14 cellular contexts compared by ENCODE assay signal in genomic region chr19:6476896-6477431, GRCh38. TPM values are rescaled to one million over a fixed set of nuclear protein-coding genes. Genes with fewer than 3 reads are reported as not detected.
DNase-seq lines count a peak whose midpoint lies in the region; ATAC-seq and TF ChIP-seq lines count a peak whose summit lies in the region.
"Had no signal": no experiment of that assay in that cellular context is flagged by ENCODE, and none has a peak within 500 bp of the region (broad histone marks: within the 10 kb centered on the region; RNA-seq: fewer than 3 reads in every experiment).

No MANE protein-coding gene starts in this region.

- no peak for ATAC-seq in activated CD4-positive, alpha-beta T cell treated with anti-CD3 and anti-CD28 coated beads for 36 hours

- peaks cover 46% of the 10 kb centered on the region for H3K27me3 Mint-ChIP-seq in brain
- H3K27me3 Mint-ChIP-seq in activated CD4-positive, alpha-beta T cell treated with anti-CD3 and anti-CD28 coated beads for 36 hours = no peaks in the 10 kb centered on the region
- H3K27me3 Mint-ChIP-seq: memory B cell had no signal

- no peak overlapping the region for H3K27ac Mint-ChIP-seq in brain
- H3K27ac Mint-ChIP-seq in activated CD4-positive, alpha-beta T cell treated with anti-CD3 and anti-CD28 coated beads for 36 hours = no peak overlapping the region
- H3K27ac Mint-ChIP-seq: memory B cell had no signal

- peak overlapping the region; percentile 64; the same call in 1 of the 2 replicates for H3K9ac ChIP-seq in ES-I3 (ENCODE audit: low read depth, low read length)

- H3K4me1 Mint-ChIP-seq in brain = peaks cover 5% of the 10 kb centered on the region
- H3K4me1 Mint-ChIP-seq in activated CD4-positive, alpha-beta T cell treated with anti-CD3 and anti-CD28 coated beads for 36 hours = peaks cover 17% of the 10 kb centered on the region

- no peaks in the 10 kb centered on the region for H4K20me1 ChIP-seq in osteoblast (ENCODE audit: insufficient read depth, low read length)

- H3K36me3 ChIP-seq in ES-I3 (ENCODE audit: insufficient read depth, low read length) = no peaks in the 10 kb centered on the region
- no peaks in the 10 kb centered on the region for H3K36me3 ChIP-seq in osteoblast (ENCODE audit: insufficient read depth, low read length)
- H3K36me3 ChIP-seq in WERI-Rb-1 = no peaks in the 10 kb centered on the region

- H3K4me1 ChIP-seq in ES-I3 (ENCODE audit: insufficient read depth, low read length) = peaks cover 8% of the 10 kb centered on the region; the same call in 1 of the 2 replicates
- H3K4me1 ChIP-seq in osteoblast (ENCODE audit: insufficient read depth, low read length) = no peaks in the 10 kb centered on the region

- no peaks in the 10 kb centered on the region for H3K79me2 ChIP-seq in osteoblast (ENCODE audit: insufficient read depth, low read length)

- H3K4me2 ChIP-seq in osteoblast (ENCODE audit: insufficient read depth, low read length) = peak overlapping the region; percentile 28

- H3K27ac ChIP-seq in osteoblast (ENCODE audit: low read depth, low read length) (no peak overlapping the region), WERI-Rb-1 (no peak overlapping the region)

- peak overlapping the region in 4 of 5 experiments; percentile 30 to 91 (median 87) for H3K4me3 Mint-ChIP-seq in brain
- H3K4me3 Mint-ChIP-seq in activated CD4-positive, alpha-beta T cell treated with anti-CD3 and anti-CD28 coated beads for 36 hours = no peak overlapping the region
- H3K4me3 Mint-ChIP-seq: memory B cell had no signal

- POLR2A ChIA-PET in activated CD4-positive, alpha-beta T cell treated with anti-CD3 and anti-CD28 coated beads for 36 hours (lab: Charles Lee) = interaction anchor here (0.5 kb wide), 1 partner anchor 86 kb away, joined by 12 read pairs; no protein-coding TSS in a partner anchor

- intact Hi-C loops in activated CD4-positive, alpha-beta T cell treated with anti-CD3 and anti-CD28 coated beads for 36 hours (cut with DNase I, micrococcal nuclease) = loop anchor here in 1 of 2 experiments (1.0 kb wide), 3 partner anchors 17 to 104 kb away; no protein-coding TSS in a partner anchor

- no peak for TF ChIP-seq CTCF in brain (conservative IDR thresholded peaks at IDR 0.05)
- TF ChIP-seq CTCF in osteoblast (IDR thresholded peaks at IDR 0.05; ENCODE audit: extremely low read depth, low read depth, low read length) = no peak
- TF ChIP-seq CTCF in WERI-Rb-1 (IDR thresholded peaks at IDR 0.05; ENCODE audit: low read depth, low read length) = no peak

- H3K27me3 ChIP-seq in osteoblast (ENCODE audit: insufficient read depth, low read length) (peaks cover 9% of the 10 kb centered on the region), WERI-Rb-1 (ENCODE audit: insufficient read depth, low read depth, severe bottlenecking) (no peaks in the 10 kb centered on the region)

- DNase-seq in osteoblast (ENCODE audit: insufficient read length, low spot score, missing footprints) (no peak), NCI-H128 (lab: John Stamatoyannopoulos, UW; ENCODE audit: unreplicated experiment) (no peak), WERI-Rb-1 (no peak), hippocampal formation (lab: John Stamatoyannopoulos, UW) (no peak)
- DNase-seq in activated CD4-positive, alpha-beta T cell treated with anti-CD3 and anti-CD28 coated beads for 36 hours = no peak
- DNase-seq: activated CD4-positive, alpha-beta T cell treated with anti-CD3 and anti-CD28 coated beads for 1 hour; DMS79 treated with DMSO at 0.1 percent for 48 hours; NCI-H1105 treated with DMSO at 0.1 percent for 48 hours had no signal

- H3K4me3 ChIP-seq in iPS-18c (ENCODE audit: insufficient read depth, low read depth, low read length) = peak overlapping the region; percentile 59
- no peak overlapping the region for H3K4me3 ChIP-seq in osteoblast (ENCODE audit: insufficient read depth, low read length)
- H3K4me3 ChIP-seq in WERI-Rb-1 (ENCODE audit: low read depth, low read length) = no peak overlapping the region

- H3K36me3 Mint-ChIP-seq in brain = no peaks in the 10 kb centered on the region
- peaks cover 20% of the 10 kb centered on the region for H3K36me3 Mint-ChIP-seq in activated CD4-positive, alpha-beta T cell treated with anti-CD3 and anti-CD28 coated beads for 36 hours (ENCODE audit: low read depth)

- no peak overlapping the region for H2AFZ ChIP-seq in osteoblast (ENCODE audit: low read length)

- peaks cover 0 to 3% (median 2%) of the 10 kb centered on the region in 5 experiments for H3K9me3 Mint-ChIP-seq in brain
- H3K9me3 Mint-ChIP-seq in activated CD4-positive, alpha-beta T cell treated with anti-CD3 and anti-CD28 coated beads for 36 hours (ENCODE audit: low read depth) = no peaks in the 10 kb centered on the region
- H3K9me3 Mint-ChIP-seq: memory B cell had no signal

- CTCF ChIA-PET in activated CD4-positive, alpha-beta T cell treated with anti-CD3 and anti-CD28 coated beads for 36 hours (lab: Charles Lee) = interaction anchor here (1.3 kb wide), 1 partner anchor 386 kb away, joined by 3 read pairs; no protein-coding TSS in a partner anchor

- no peaks in the 10 kb centered on the region for H3K9me3 ChIP-seq in ES-I3 (ENCODE audit: control insufficient read depth, insufficient read depth, low read length)
- no peaks in the 10 kb centered on the region for H3K9me3 ChIP-seq in iPS-18c (ENCODE audit: control insufficient read depth, insufficient read depth, low read length)
- H3K9me3 ChIP-seq in osteoblast (ENCODE audit: low read depth, low read length) = no peaks in the 10 kb centered on the region
- H3K9me3 ChIP-seq in WERI-Rb-1 (ENCODE audit: severe bottlenecking) = no peaks in the 10 kb centered on the region

RNA-seq across cellular contexts. Expression of gene DENND1C, which starts 4.6 kb away (rescaled TPM):
- 1.0 TPM for polyA plus RNA-seq in brain (ENCODE audit: insufficient read depth, low read depth, low replicate concordance)
- total RNA-seq in osteoblast = not detected in 2 replicates
- 10 to 100 TPM; 49.5 to 56.3 TPM for total RNA-seq in activated CD4-positive, alpha-beta T cell treated with anti-CD3 and anti-CD28 coated beads for 36 hours
- total RNA-seq: dermis blood vessel endothelial cell, pulmonary artery endothelial cell had no signal

RNA-seq across cellular contexts. Expression of gene CRB3, which starts 12.9 kb away (rescaled TPM):
- polyA plus RNA-seq in brain (ENCODE audit: insufficient read depth, low read depth, low replicate concordance) = 5.4 TPM
- total RNA-seq in osteoblast = not detected in 2 replicates
- 1 to 10 TPM; 1.2 to 1.8 TPM for total RNA-seq in activated CD4-positive, alpha-beta T cell treated with anti-CD3 and anti-CD28 coated beads for 36 hours
- total RNA-seq: dermis blood vessel endothelial cell had no signal

RNA-seq across cellular contexts. Expression of gene SLC25A23, which starts 17.4 kb away (rescaled TPM):
- polyA plus RNA-seq in brain (ENCODE audit: insufficient read depth, low read depth, low replicate concordance) = 129 TPM
- 22.8 and 23.6 TPM in 2 replicates for total RNA-seq in osteoblast
- total RNA-seq in activated CD4-positive, alpha-beta T cell treated with anti-CD3 and anti-CD28 coated beads for 36 hours = 10 to 100 TPM; 18.6 to 19.2 TPM

RNA-seq across cellular contexts. Expression of gene TUBB4A, which starts 25.1 kb away (rescaled TPM):
- polyA plus RNA-seq in brain (ENCODE audit: insufficient read depth, low read depth, low replicate concordance) = 755 TPM
- total RNA-seq in osteoblast = not detected in 2 replicates
- total RNA-seq in activated CD4-positive, alpha-beta T cell treated with anti-CD3 and anti-CD28 coated beads for 36 hours = 1 to 10 TPM; 4.8 to 5.1 TPM
- total RNA-seq: dermis blood vessel endothelial cell had no signal

RNA-seq across cellular contexts. Expression of gene SLC25A41, which starts 43.4 kb away (rescaled TPM):
- 1.1 TPM for polyA plus RNA-seq in brain (ENCODE audit: insufficient read depth, low read depth, low replicate concordance)
- not detected in 2 replicates for total RNA-seq in osteoblast
- under 1 TPM; 0.46 to 0.64 TPM for total RNA-seq in activated CD4-positive, alpha-beta T cell treated with anti-CD3 and anti-CD28 coated beads for 36 hours
- total RNA-seq: dermis blood vessel endothelial cell had no signal

Comparison
In these comparisons a context has a peak if more than half of its experiments do, and no peak if none do; other contexts are left out.
1. RNA of gene DENND1C, which starts 4.6 kb away (total RNA-seq): 49.5 to 56.3 TPM in activated CD4-positive, alpha-beta T cell treated with anti-CD3 and anti-CD28 coated beads for 36 hours; not detected in osteoblast; every median in the first group is over 10 times any median in the second.